In genomic region chr3:71385040-71385685, GRCh38 we compare ENCODE assay signal across 15 cellular contexts.
DNase-seq lines count a peak whose midpoint lies in the region; ATAC-seq and TF ChIP-seq lines count a peak whose summit lies in the region.
"Had no signal": no experiment of that assay in that cellular context is flagged by ENCODE, and none has a peak within 500 bp of the region (broad histone marks: within the 10 kb centered on the region; RNA-seq: fewer than 3 reads in every experiment).

No MANE protein-coding gene starts in this region.

- H3K9me3 ChIP-seq in OCI-LY1 (ENCODE audit: low read length): no peaks in the 10 kb centered on the region
- H3K9me3 ChIP-seq in endodermal cell (ENCODE audit: control insufficient read depth, low read length): no peaks in the 10 kb centered on the region
- no peaks in the 10 kb centered on the region for H3K9me3 ChIP-seq in smooth muscle cell (replicated peaks; ENCODE audit: low read depth)
- H3K9me3 ChIP-seq: pancreas, tibial nerve had no signal

- H3K79me2 ChIP-seq in OCI-LY1 (ENCODE audit: insufficient read depth, low read length) (peaks cover 53% of the 10 kb centered on the region), smooth muscle cell (ENCODE audit: low read depth) (peaks cover 13% of the 10 kb centered on the region)

- H3K4me3 ChIP-seq in OCI-LY1 (ENCODE audit: low read depth, low read length, poor library complexity, severe bottlenecking) (no peak overlapping the region), endodermal cell (ENCODE audit: low read length) (no peak overlapping the region), smooth muscle cell (no peak overlapping the region), lower leg skin (ENCODE audit: low read depth, poor library complexity, severe bottlenecking) (no peak overlapping the region)
- H3K4me3 ChIP-seq: lung, pancreas, tibial nerve had no signal

- H3K4me3 Mint-ChIP-seq in activated T-cell treated with anti-CD3 and anti-CD28 coated beads, Interleukin-2, amount 50 U/mL, for 4 hours: peak overlapping the region; percentile 1
- no peak overlapping the region for H3K4me3 Mint-ChIP-seq in endodermal cell

- H3F3A ChIP-seq in OCI-LY1 (ENCODE audit: insufficient read depth, low read length): no peaks in the 10 kb centered on the region
- no peaks in the 10 kb centered on the region for H3F3A ChIP-seq in smooth muscle cell (ENCODE audit: low read depth)

- H3K36me3 ChIP-seq in OCI-LY1 (ENCODE audit: insufficient read depth, low read length): 0 out of 2 replicates have a peak, but pooled peaks cover 7% of the 10 kb centered on the region
- H3K36me3 ChIP-seq in endodermal cell (ENCODE audit: control insufficient read depth, insufficient read depth, low read length): no peaks in the 10 kb centered on the region
- no peaks in the 10 kb centered on the region for H3K36me3 ChIP-seq in smooth muscle cell (ENCODE audit: low read depth)
- H3K36me3 ChIP-seq: pancreas, tibial nerve had no signal

- no peak for DNase-seq in activated T-cell treated with anti-CD3 and anti-CD28 coated beads, Interleukin-2, amount 50 U/mL, for 4 hours
- no peak for DNase-seq in activated T-cell treated with anti-CD3 and anti-CD28 coated beads, Interleukin-2, amount 50 U/mL, for 1 hour
- no peak for DNase-seq in endodermal cell
- no peak for DNase-seq in smooth muscle cell (lab: John Stamatoyannopoulos, UW; ENCODE audit: unreplicated experiment)
- no peak for DNase-seq in lower leg skin (ENCODE audit: low spot score in 2 of 2)
- DNase-seq in AG08395 (ENCODE audit: low spot score): no peak
- DNase-seq in pons (ENCODE audit: low spot score): no peak
- DNase-seq: cortex of kidney, DMS53, NCI-H1048, OCI-M1, pancreas had no signal

- no peaks in the 10 kb centered on the region for H3K9me2 ChIP-seq in OCI-LY1 (ENCODE audit: low read depth, low read length)

- no peaks in the 10 kb centered on the region for H4K20me1 ChIP-seq in OCI-LY1 (ENCODE audit: insufficient read depth, low read length)
- H4K20me1 ChIP-seq in smooth muscle cell (ENCODE audit: low read depth): no peaks in the 10 kb centered on the region

- no peak overlapping the region for H2AFZ ChIP-seq in OCI-LY1 (ENCODE audit: low read length)
- no peak overlapping the region for H2AFZ ChIP-seq in smooth muscle cell (ENCODE audit: low read depth)

- 33 to 45% methylated on average over 1 to 5 of the region's 6 CpGs for WGBS in endodermal cell (ENCODE audit: insufficient coverage in 1 of 2, insufficient read length in 1 of 2), 2 experiments
- WGBS in smooth muscle cell (ENCODE audit: low lambda C conversion rate): 55% methylated on average over 6 of the region's 6 CpGs
- 63 to 80% methylated on average over 6 of the region's 6 CpGs for WGBS in lower leg skin, 2 donors

- H3K9ac ChIP-seq in OCI-LY1 (ENCODE audit: low read length) (no peak overlapping the region), endodermal cell (ENCODE audit: extremely low read depth, low read length, poor library complexity, severe bottlenecking) (no peak overlapping the region), smooth muscle cell (ENCODE audit: low read depth) (no peak overlapping the region)

- H3K4me2 ChIP-seq in OCI-LY1 (ENCODE audit: low read length) (no peak overlapping the region), smooth muscle cell (peak overlapping the region; percentile 64)

- peaks cover 13% of the 10 kb centered on the region for H3K36me3 Mint-ChIP-seq in activated T-cell treated with anti-CD3 and anti-CD28 coated beads, Interleukin-2, amount 50 U/mL, for 4 hours (ENCODE audit: insufficient read depth)
- H3K36me3 Mint-ChIP-seq in endodermal cell (ENCODE audit: low read depth): peaks cover 4% of the 10 kb centered on the region

- H3K27ac Mint-ChIP-seq in endodermal cell: peak overlapping the region; percentile 53

- no peaks in the 10 kb centered on the region for H3K9me3 Mint-ChIP-seq in activated T-cell treated with anti-CD3 and anti-CD28 coated beads, Interleukin-2, amount 50 U/mL, for 4 hours
- H3K9me3 Mint-ChIP-seq in endodermal cell: peaks cover 4% of the 10 kb centered on the region

- peak overlapping the region; percentile 13 for H3K27ac ChIP-seq in OCI-LY1 (ENCODE audit: low read depth, low read length, poor library complexity, severe bottlenecking)
- H3K27ac ChIP-seq in endodermal cell (ENCODE audit: low read depth, low read length): no peak overlapping the region
- H3K27ac ChIP-seq in smooth muscle cell (ENCODE audit: low read depth): peak overlapping the region; percentile 6
- H3K27ac ChIP-seq: pancreas, tibial nerve had no signal

- intact Hi-C loops in lower leg skin (cut with DNase I; ENCODE audit: low total_unique reads): no loop called here

- H3K27me3 ChIP-seq in OCI-LY1 (ENCODE audit: insufficient read depth, low read length) (no peaks in the 10 kb centered on the region), endodermal cell (ENCODE audit: control insufficient read depth, insufficient read depth, low read length, poor library complexity, severe bottlenecking) (no peaks in the 10 kb centered on the region), smooth muscle cell (ENCODE audit: low read depth) (no peaks in the 10 kb centered on the region)
- H3K27me3 ChIP-seq: pancreas, tibial nerve had no signal

- no peak for TF ChIP-seq POLR2A in lower leg skin (IDR thresholded peaks at IDR 0.05)

- H3K27me3 Mint-ChIP-seq in activated T-cell treated with anti-CD3 and anti-CD28 coated beads, Interleukin-2, amount 50 U/mL, for 4 hours (ENCODE audit: low read depth): no peaks in the 10 kb centered on the region
- no peaks in the 10 kb centered on the region for H3K27me3 Mint-ChIP-seq in endodermal cell (ENCODE audit: insufficient read depth)

- peaks cover 41% of the 10 kb centered on the region for H3K4me1 ChIP-seq in OCI-LY1 (ENCODE audit: insufficient read depth, low read length, severe bottlenecking)
- peaks cover 3% of the 10 kb centered on the region for H3K4me1 ChIP-seq in endodermal cell (ENCODE audit: control insufficient read depth, insufficient read depth, low read length)
- H3K4me1 ChIP-seq in smooth muscle cell (ENCODE audit: low read depth): peaks cover 13% of the 10 kb centered on the region

- ATAC-seq in activated T-cell treated with anti-CD3 and anti-CD28 coated beads, Interleukin-2, amount 50 U/mL, for 4 hours: no peak
- ATAC-seq: pancreas had no signal

- TF ChIP-seq CTCF in OCI-LY1 (IDR thresholded peaks at IDR 0.05; ENCODE audit: low read length) (no peak), endodermal cell (conservative IDR thresholded peaks at IDR 0.05) (no peak), smooth muscle cell (IDR thresholded peaks at IDR 0.05; ENCODE audit: borderline replicate concordance, insufficient read depth, poor library complexity, severe bottlenecking) (no peak), lower leg skin (IDR thresholded peaks at IDR 0.05) (no peak)

- peaks cover 81% of the 10 kb centered on the region for H3K4me1 Mint-ChIP-seq in activated T-cell treated with anti-CD3 and anti-CD28 coated beads, Interleukin-2, amount 50 U/mL, for 4 hours (ENCODE audit: low read depth)
- H3K4me1 Mint-ChIP-seq in endodermal cell: peaks cover 43% of the 10 kb centered on the region
